ENCODE assay signal across 11 cellular contexts in genomic region chr9:17658237-17658636, GRCh38.
"Had no signal": no experiment of that assay in that cellular context is flagged by ENCODE, and none has a peak within 500 bp of the region (broad histone marks: within the 10 kb centered on the region; RNA-seq: fewer than 3 reads in every experiment).

No MANE protein-coding gene starts in this region.

- H2AFZ ChIP-seq: GM23248, GM23338 had no signal

- ATAC-seq: GM23338, HCT116 had no signal

- H3K9ac ChIP-seq: GM23248 had no signal

- H3K4me1 ChIP-seq: HAP-1 had no signal

- H3K27ac ChIP-seq: GM23248 had no signal

- FAIRE-seq: H1, H54 had no signal

- DNase-seq: GM23248, GOT3, H7, H9, HCEC 1CT, HFFc6 had no signal

- H3K4me3 ChIP-seq: GM23248, GM23338, HAP-1 had no signal

- H3K4me3 Mint-ChIP-seq: GM23338, H9, HFFc6 had no signal

- H3K9me3 Mint-ChIP-seq: GM23338, H9, HFFc6 had no signal

- H3K27ac Mint-ChIP-seq: GM23338, H9, HFFc6 had no signal

- H3K9me3 ChIP-seq: HAP-1 had no signal

- H3K36me3 ChIP-seq: HAP-1 had no signal
